ENCODE assay signal across 13 cellular contexts in genomic region chr17:10728331-10728730, GRCh38. TPM values are rescaled to one million over a fixed set of nuclear protein-coding genes. Genes with fewer than 3 reads are reported as not detected.
"Had no signal": no experiment of that assay in that cellular context is flagged by ENCODE, and none has a peak within 500 bp of the region (broad histone marks: within the 10 kb centered on the region; RNA-seq: fewer than 3 reads in every experiment).

No MANE protein-coding gene starts in this region.

- DNase-seq: activated CD4-positive, alpha-beta T cell treated with anti-CD3 and anti-CD28 coated beads, Interleukin-2, amount 10 ng/mL, durations not matched to agents 24 days and 14 days; activated CD4-positive, CD25-positive, alpha-beta regulatory T cell; anterior cingulate cortex; kidney; left lung; mucosa of descending colon; stimulated activated CD4-positive, alpha-beta T cell treated with anti-CD3 and anti-CD28 coated beads, Interleukin-12 subunit alpha, Interleukin-12 subunit beta, amount 100 ng/mL, for 4 hours; thyroid gland had no signal

- H3K27ac Mint-ChIP-seq: activated CD4-positive, alpha-beta T cell treated with anti-CD3 and anti-CD28 coated beads, Interleukin-2, amount 10 ng/mL, durations not matched to agents 24 days and 14 days; activated T-helper 1 cell treated with anti-CD3 and anti-CD28 coated beads, Interleukin-12 subunit alpha, Interleukin-12 subunit beta, Interleukin-2, Interleukin-4 antibody, amounts not matched to agents 30 ng/mL and 10 ng/mL and 1 ng/mL, durations not matched to agents 14 hours and 24 hours and 36 hours; memory B cell had no signal

- H3K4me3 ChIP-seq: mucosa of descending colon had no signal

- H3K9me3 Mint-ChIP-seq: activated CD4-positive, alpha-beta T cell treated with anti-CD3 and anti-CD28 coated beads, Interleukin-2, amount 10 ng/mL, durations not matched to agents 24 days and 14 days; activated T-helper 1 cell treated with anti-CD3 and anti-CD28 coated beads, Interleukin-12 subunit alpha, Interleukin-12 subunit beta, Interleukin-2, Interleukin-4 antibody, amounts not matched to agents 30 ng/mL and 10 ng/mL and 1 ng/mL, durations not matched to agents 14 hours and 24 hours and 36 hours; memory B cell had no signal

- H3K27ac ChIP-seq: epithelial cell of prostate had no signal

- H3K9me3 ChIP-seq: breast epithelium, left lung, mucosa of descending colon, thyroid gland had no signal

- H3K36me3 ChIP-seq: breast epithelium had no signal

- H3K27me3 ChIP-seq: breast epithelium, left lung, thyroid gland had no signal

- ATAC-seq: mucosa of descending colon had no signal

- H3K36me3 Mint-ChIP-seq: memory B cell had no signal

- H3K4me1 ChIP-seq: breast epithelium had no signal

RNA-seq across cellular contexts. Expression of gene TMEM220, which starts 1.5 kb away (rescaled TPM):
- polyA plus RNA-seq: neural cell had no signal
